8 cellular contexts compared by ENCODE assay signal in the genomic region with DNA sequence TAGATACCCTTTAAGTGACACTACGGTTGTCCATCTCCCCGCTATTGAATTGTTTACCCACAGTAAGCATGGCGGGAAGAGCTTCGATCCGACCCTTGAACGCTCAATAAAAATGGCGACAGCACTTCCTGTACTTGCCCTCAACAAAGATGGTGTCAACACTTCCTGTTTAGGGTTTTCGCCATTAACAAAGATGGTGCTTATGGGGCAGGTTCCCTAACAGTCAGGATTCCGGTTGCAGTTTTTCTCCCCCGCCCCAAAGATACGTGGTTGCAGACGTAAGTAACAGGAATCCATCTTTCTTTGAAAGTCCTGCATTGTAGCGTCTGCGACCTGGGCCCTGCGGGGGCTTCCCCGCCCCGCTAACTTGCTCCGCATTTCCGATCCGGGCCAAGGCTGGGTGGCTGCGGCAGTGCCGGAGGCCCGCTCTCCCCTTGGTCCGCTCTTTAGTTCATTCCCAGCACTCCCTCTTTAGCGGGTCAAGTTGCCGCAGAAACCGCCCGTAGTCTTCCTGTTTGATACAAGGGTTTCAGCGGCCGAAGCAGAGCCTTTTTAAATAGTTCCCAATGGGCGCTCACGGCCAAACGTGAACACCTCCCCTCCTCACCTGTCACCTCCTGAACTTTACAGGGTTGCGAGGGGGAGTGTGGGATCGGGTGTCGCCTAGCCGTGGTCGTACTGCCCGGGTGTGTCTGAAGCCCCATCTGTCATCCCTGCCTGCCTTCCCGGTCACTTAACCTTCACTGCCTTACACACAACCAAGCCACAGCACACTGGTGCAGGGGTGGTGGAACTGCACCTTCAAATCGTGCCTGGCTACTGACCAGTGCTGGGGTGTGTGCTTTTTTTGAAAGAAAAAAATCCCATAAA. TPM values are rescaled to one million over a fixed set of nuclear protein-coding genes. Genes with fewer than 3 reads are reported as not detected.
A peak's percentile ranks its signal among the peaks of the same experiment; 100 is the strongest.
DNase-seq lines count a peak whose midpoint lies in the region; ATAC-seq, FAIRE-seq and TF ChIP-seq lines count a peak whose summit lies in the region.

A gene (plus strand): TSS at position 181 of the 870 bp plus-strand sequence.

- FAIRE-seq in urothelium cell line (lab: Jason Lieb, UNC) = no peak

- DNase-seq in NCI-H187 (lab: John Stamatoyannopoulos, UW) = peak; percentile 92 to 97
- DNase-seq in anterior cingulate cortex (lab: John Stamatoyannopoulos, UW) = peak; percentile 40 to 94 (median 78)
- DNase-seq in right atrium auricular region (ENCODE audit: low spot score) = peak; percentile 84
- peak; percentile 67 to 83 for DNase-seq in psoas muscle
- DNase-seq in urothelium cell line (ENCODE audit: low spot score) = peak; percentile 68

- no peaks in the 10 kb centered on the region for H3K27me3 ChIP-seq in right atrium auricular region
- no peaks in the 10 kb centered on the region for H3K27me3 ChIP-seq in psoas muscle (ENCODE audit: insufficient read depth in 3 of 3, low read length in 2 of 3)

- no peak for TF ChIP-seq CTCF in right atrium auricular region (IDR thresholded peaks at IDR 0.05)
- peak; percentile 4 for TF ChIP-seq CTCF in psoas muscle (IDR thresholded peaks at IDR 0.05)

- H3K27ac ChIP-seq in right atrium auricular region (peak within 1 kb of the TSS; percentile 92 to 97), psoas muscle (peak within 1 kb of the TSS; percentile 99)

- H3K36me3 ChIP-seq in right atrium auricular region (no peaks in the 10 kb centered on the region), psoas muscle (ENCODE audit: insufficient read depth in 1 of 2, low read depth in 1 of 2) (no peaks in the 10 kb centered on the region)

- ATAC-seq in GM18498 (IDR thresholded peaks at IDR 0.05; ENCODE audit: unreplicated experiment) = peak; percentile 92
- ATAC-seq in HG02938 (IDR thresholded peaks at IDR 0.05; ENCODE audit: unreplicated experiment) = peak; percentile 91
- peak; percentile 81 to 91 (median 86) for ATAC-seq in psoas muscle

- peaks cover 0 to 46% of the 10 kb centered on the region in 2 donors for H3K4me1 ChIP-seq in right atrium auricular region
- H3K4me1 ChIP-seq in psoas muscle = peaks cover 44% of the 10 kb centered on the region

- H3K9me3 ChIP-seq in right atrium auricular region (no peaks in the 10 kb centered on the region), psoas muscle (no peaks in the 10 kb centered on the region)

- 0 to 1% (median 1%) methylated on average over 41 of the region's 41 CpGs for WGBS in psoas muscle, 3 donors

- H3K4me3 ChIP-seq in right atrium auricular region (peak within 1 kb of the TSS; percentile 59 to 62), psoas muscle (peak within 1 kb of the TSS; percentile 69)

- intact Hi-C loops in T-helper 2 cell treated with Interferon-gamma antibody and Interleukin-4, amounts not matched to agents 100 ng/mL and 5 ng/mL, for 36 hours (cut with micrococcal nuclease) = loop anchor here (1.0 to 10.0 kb wide), 19 partner anchors 65 to 1539 kb away; a partner anchor contains a TSS
- intact Hi-C loops in psoas muscle (cut with DNase I) = loop anchor here (1.0 to 10.0 kb wide), 6 partner anchors 50 to 425 kb away; no protein-coding TSS in a partner anchor

RNA-seq across cellular contexts. Expression of the gene that starts here (rescaled TPM):
- total RNA-seq in T-helper 2 cell treated with Interferon-gamma antibody and Interleukin-4, amounts not matched to agents 100 ng/mL and 5 ng/mL, for 36 hours = 10.0 and 13.1 TPM in 2 replicates
- 10 to 100 TPM; 56.1 to 94.8 TPM for total RNA-seq in right atrium auricular region
- 10 to 100 TPM; 12.7 to 21.1 (median 14.7) TPM for total RNA-seq in psoas muscle
- polyA plus RNA-seq in psoas muscle = 10 to 100 TPM; 11.0 to 12.1 (median 11.5) TPM

Comparison
In these comparisons a context has a peak if more than half of its experiments do, and no peak if none do; other contexts are left out.
1. Peak in every context shown above with its lines: DNase-seq, ATAC-seq, H3K4me3 ChIP-seq and H3K27ac ChIP-seq.